Comparison of ENCODE assay signal across 15 cellular contexts in genomic region chr2:173124441-173124840, GRCh38. TPM values are rescaled to one million over a fixed set of nuclear protein-coding genes. Genes with fewer than 3 reads are reported as not detected.
A peak's percentile ranks its signal among the peaks of the same experiment; 100 is the strongest.
DNase-seq lines count a peak whose midpoint lies in the region; TF ChIP-seq lines count a peak whose summit lies in the region.
"Had no signal": no experiment of that assay in that cellular context is flagged by ENCODE, and none has a peak within 500 bp of the region (broad histone marks: within the 10 kb centered on the region; RNA-seq: fewer than 3 reads in every experiment).

No MANE protein-coding gene starts in this region.

- H3K4me3 ChIP-seq in A673 (ENCODE audit: low read depth, low read length, poor library complexity, severe bottlenecking) (no peak overlapping the region), right atrium auricular region (no peak overlapping the region)

- TF ChIP-seq CTCF in A673 (conservative IDR thresholded peaks at IDR 0.05; ENCODE audit: low read depth, low read length) (no peak), HFFc6 (IDR thresholded peaks at IDR 0.05) (no peak), MCF 10A (IDR thresholded peaks at IDR 0.05; ENCODE audit: unreplicated experiment) (no peak), right atrium auricular region (IDR thresholded peaks at IDR 0.05) (no peak)

- no peaks in the 10 kb centered on the region for H3K9me3 ChIP-seq in A673 (ENCODE audit: low read depth, low read length, poor library complexity, severe bottlenecking)
- H3K9me3 ChIP-seq in right atrium auricular region: no peaks in the 10 kb centered on the region
- H3K9me3 ChIP-seq: neutrophil had no signal

- H3K27ac Mint-ChIP-seq in HFFc6 (peak overlapping the region; percentile 93), MCF 10A (ENCODE audit: low read depth, unreplicated experiment) (peak overlapping the region; percentile 89)

- POLR2A ChIA-PET in A673 (lab: Charles Lee; ENCODE audit: low non-redundant PET) (no interaction called here), MCF 10A (lab: Yijun Ruan, JAX) (interaction anchor here (0.7 to 4.9 kb wide), 27 partner anchors 11 to 139 kb away, joined by 3 to 110 read pairs (median 5); partner anchors contain the start of gene MAP3K20)

- BruUV-seq in A673 (replicated peaks; lab: Mats Ljungman, UMichigan) (no TSS peak), MCF 10A (replicated peaks; lab: Mats Ljungman, UMichigan) (no TSS peak)

- H3K36me3 ChIP-seq in A673 (ENCODE audit: insufficient read depth, low read length, poor library complexity, severe bottlenecking): no peaks in the 10 kb centered on the region
- no peaks in the 10 kb centered on the region for H3K36me3 ChIP-seq in right atrium auricular region
- H3K36me3 ChIP-seq: neutrophil had no signal

- CTCF ChIA-PET in A673 (lab: Charles Lee): interaction anchor here (0.6 kb wide), 1 partner anchor 64 kb away, joined by 3 read pairs; no protein-coding TSS in a partner anchor
- CTCF ChIA-PET in MCF 10A (lab: Yijun Ruan, JAX): interaction anchor here (0.7 to 2.5 kb wide), 16 partner anchors 8 to 99 kb away, joined by 3 to 25 read pairs (median 4); no protein-coding TSS in a partner anchor

- H3K4me1 ChIP-seq in A673 (ENCODE audit: insufficient read depth, low read length, poor library complexity, severe bottlenecking): peaks cover 44% of the 10 kb centered on the region
- H3K4me1 ChIP-seq in right atrium auricular region: peaks cover 0 to 30% of the 10 kb centered on the region in 2 donors

- H3K4me3 Mint-ChIP-seq in HFFc6 (no peak overlapping the region), MCF 10A (ENCODE audit: unreplicated experiment) (peak overlapping the region; percentile 43)
- H3K4me3 Mint-ChIP-seq: central memory CD8-positive, alpha-beta T cell had no signal

- peaks cover 86% of the 10 kb centered on the region for H3K4me1 Mint-ChIP-seq in HFFc6 (ENCODE audit: low read depth)
- peaks cover 58% of the 10 kb centered on the region for H3K4me1 Mint-ChIP-seq in MCF 10A (ENCODE audit: insufficient read depth, unreplicated experiment)

- intact Hi-C loops in A673 (cut with micrococcal nuclease; ENCODE audit: unreplicated experiment) (no loop called here), MCF 10A (cut with micrococcal nuclease) (loop anchor here (5.0 kb wide), 1 partner anchor 47 kb away; the partner anchor contains the start of gene MAP3K20)

- H3K27me3 Mint-ChIP-seq in HFFc6 (ENCODE audit: insufficient read depth) (no peaks in the 10 kb centered on the region), MCF 10A (ENCODE audit: insufficient read depth, unreplicated experiment) (no peaks in the 10 kb centered on the region)
- H3K27me3 Mint-ChIP-seq: central memory CD8-positive, alpha-beta T cell had no signal

- DNase-seq in A673 (ENCODE audit: low spot score) (peak; percentile 73), HFFc6 (peak; percentile 34), MCF 10A (ENCODE audit: unreplicated experiment) (peak; percentile 94), right atrium auricular region (ENCODE audit: low spot score) (no peak), DMS53 (lab: John Stamatoyannopoulos, UW) (no peak), CD1c-positive myeloid dendritic cell (ENCODE audit: extremely low spot score) (no peak), T-helper 9 cell (no peak)
- DNase-seq in central memory CD4-positive, alpha-beta T cell: no peak
- DNase-seq: activated CD4-positive, alpha-beta T cell treated with anti-CD3 and anti-CD28 coated beads, Interleukin-2, amount 50 U/mL, for 1 hour; activated effector memory CD4-positive, alpha-beta T cell treated with Interleukin-2 at 50 U/mL for 16 hours; AML-193; foreskin melanocyte; NCI-H1092 had no signal

- H3K27ac ChIP-seq in A673 (ENCODE audit: low read depth, low read length, poor library complexity, severe bottlenecking): peak overlapping the region; percentile 37
- peak overlapping the region; percentile 7 to 29 for H3K27ac ChIP-seq in right atrium auricular region
- H3K27ac ChIP-seq: neutrophil had no signal

- peaks cover 6% of the 10 kb centered on the region; the same call in 1 of the 2 replicates for H3K9me3 Mint-ChIP-seq in HFFc6
- H3K9me3 Mint-ChIP-seq in MCF 10A (ENCODE audit: unreplicated experiment): no peaks in the 10 kb centered on the region
- H3K9me3 Mint-ChIP-seq: central memory CD8-positive, alpha-beta T cell had no signal

- H3K36me3 Mint-ChIP-seq in HFFc6 (ENCODE audit: low read depth) (peaks cover 56% of the 10 kb centered on the region), MCF 10A (ENCODE audit: insufficient read depth, unreplicated experiment) (peaks cover 15% of the 10 kb centered on the region)

- H3K27me3 ChIP-seq in A673 (replicated peaks; ENCODE audit: insufficient read depth, low read depth, low read length, poor library complexity) (no peaks in the 10 kb centered on the region), right atrium auricular region (no peaks in the 10 kb centered on the region)
- H3K27me3 ChIP-seq: neutrophil had no signal

RNA-seq across cellular contexts. Expression of gene MAP3K20, which starts 48.8 kb away (rescaled TPM):
- total RNA-seq in A673 (2021) (40.0 and 43.7 TPM in 2 replicates), MCF 10A (2022) (134 and 150 TPM in 2 replicates), right atrium auricular region (100 to 1,000 TPM; 141 to 223 TPM)
- 100 to 1,000 TPM; 126 to 150 (median 134) TPM for total RNA-seq in HFFc6 (2021; fragmentation: NEBNext Ultra II Directional; extraction: Animal tissue kit (Norgen Biotek cat#: 25700))

Comparison
In these comparisons a context has a peak if more than half of its experiments do, and no peak if none do; other contexts are left out.
1. DNase-seq: peak in A673 (single experiment), HFFc6 (single experiment) and MCF 10A (single experiment); none in right atrium auricular region (single experiment), DMS53 (single experiment), CD1c-positive myeloid dendritic cell (single experiment), central memory CD4-positive, alpha-beta T cell (single experiment) and T-helper 9 cell (single experiment).